Comparison of ENCODE assay signal across 1 cellular context in genomic region chr3:4994823-4995499, GRCh38.
A peak's percentile ranks its signal among the peaks of the same experiment; 100 is the strongest.
TF ChIP-seq lines count a peak whose summit lies in the region.

No MANE protein-coding gene starts in this region.

TF ChIP-seq in K562, 482 proteins besides CTCF, POLR2A, EP300 and RAD21 (continued from another document):
- TF ChIP-seq ID3 (CRISPR knock-in tag; IDR thresholded peaks at IDR 0.05) (no peak), ID3 (tag; IDR thresholded peaks at IDR 0.05) (peak; percentile 82), SIN3A (IDR thresholded peaks at IDR 0.05; ENCODE audit: borderline replicate concordance in 2 of 2, control insufficient read depth in 1 of 2, low read depth in 2 of 2, low read length in 2 of 2) (no peak), TRIM24 (IDR thresholded peaks at IDR 0.05) (peak in 1 of 2 experiments; percentile 87; a peak in 2 of 4 replicates), ZNF740 (CRISPR knock-in tag; IDR thresholded peaks at IDR 0.05) (no peak), ZNF740 (tag; IDR thresholded peaks at IDR 0.05) (peak in 1 of 2 experiments; percentile 85; a peak in 1 of 4 replicates), MLLT1 (IDR thresholded peaks at IDR 0.05) (peak in 1 of 2 experiments; percentile 18; a peak in 1 of 4 replicates), ZBTB8A (IDR thresholded peaks at IDR 0.05; ENCODE audit: partially characterized antibody) (no peak), POLR2B (IDR thresholded peaks at IDR 0.05; ENCODE audit: low read depth, partially characterized antibody) (peak; percentile 69), FOSL1 (tag; conservative IDR thresholded peaks at IDR 0.05) (peak; percentile 96), ZNF717 (CRISPR knock-in tag; IDR thresholded peaks at IDR 0.05) (peak; percentile 49; the same call in 1 of the 2 replicates), HMGN3 (IDR thresholded peaks at IDR 0.05; ENCODE audit: borderline replicate concordance, extremely low read depth, insufficient read length, low read depth, low read length) (peak; percentile 48), FOXP4 (CRISPR knock-in tag; IDR thresholded peaks at IDR 0.05; ENCODE audit: borderline replicate concordance) (0 out of 2 replicates have a peak, but pooled peaks have one; percentile 59), ARID3B (CRISPR knock-in tag; IDR thresholded peaks at IDR 0.05; ENCODE audit: borderline replicate concordance) (peak; percentile 63; the same call in 1 of the 2 replicates), CREB3L1 (IDR thresholded peaks at IDR 0.05; ENCODE audit: borderline replicate concordance, low read depth) (peak; percentile 68), SMARCE1 (IDR thresholded peaks at IDR 0.05) (peak; percentile 92), RCOR1 (IDR thresholded peaks at IDR 0.05; ENCODE audit: borderline replicate concordance in 1 of 2, low read depth in 2 of 2, low read length in 2 of 2) (0 out of 4 replicates have a peak, but pooled peaks of 1 of the 2 experiments have one; percentile 39), SMAD4 (CRISPR knock-in tag; conservative IDR thresholded peaks at IDR 0.05) (peak; percentile 96), TCF3 (CRISPR knock-in tag; IDR thresholded peaks at IDR 0.05) (peak; percentile 47), BRD4 (IDR thresholded peaks at IDR 0.05) (peak; percentile 50), TEAD4 (IDR thresholded peaks at IDR 0.05; ENCODE audit: low read length) (peak; percentile 58), TEAD4 (CRISPR knock-in tag; IDR thresholded peaks at IDR 0.05; ENCODE audit: borderline replicate concordance) (no peak), HMG20A (CRISPR knock-in tag; conservative IDR thresholded peaks at IDR 0.05) (no peak), NFIC (IDR thresholded peaks at IDR 0.05) (peak; percentile 32; the same call in 1 of the 2 replicates), ATF4 (CRISPR knock-in tag; IDR thresholded peaks at IDR 0.05) (peak; percentile 74; the same call in 1 of the 2 replicates), CBFA2T3 (IDR thresholded peaks at IDR 0.05) (peak; percentile 20; the same call in 1 of the 2 replicates), ZNF79 (CRISPR knock-in tag; IDR thresholded peaks at IDR 0.05; ENCODE audit: low read depth) (peak; percentile 65; the same call in 1 of the 2 replicates), SMARCB1 (IDR thresholded peaks at IDR 0.05; ENCODE audit: insufficient read length, low read depth) (no peak), BRF1 (IDR thresholded peaks at IDR 0.05; ENCODE audit: borderline replicate concordance, extremely low read depth, insufficient read length) (no peak), PBX2 (CRISPR knock-in tag; IDR thresholded peaks at IDR 0.05; ENCODE audit: low read depth) (no peak), PBX2 (tag; conservative IDR thresholded peaks at IDR 0.05; ENCODE audit: low read depth) (no peak; the same call in 1 of the 2 replicates), MCM3 (IDR thresholded peaks at IDR 0.05) (no peak), SIN3B (IDR thresholded peaks at IDR 0.05; ENCODE audit: low read depth) (no peak), THRB (CRISPR knock-in tag; conservative IDR thresholded peaks at IDR 0.05) (no peak; the same call in 1 of the 2 replicates), TRIM28 (IDR thresholded peaks at IDR 0.05) (no peak), HSF4 (CRISPR knock-in tag; IDR thresholded peaks at IDR 0.05; ENCODE audit: borderline replicate concordance) (peak; percentile 48; the same call in 1 of the 2 replicates), KLF16 (IDR thresholded peaks at IDR 0.05) (peak; percentile 95), NEUROD1 (IDR thresholded peaks at IDR 0.05; ENCODE audit: borderline replicate concordance, low read depth, low read length, partially characterized antibody) (peak; percentile 79), FOXO4 (CRISPR knock-in tag; IDR thresholded peaks at IDR 0.05) (0 out of 2 replicates have a peak, but pooled peaks have one; percentile 16), CLOCK (CRISPR knock-in tag; IDR thresholded peaks at IDR 0.05; ENCODE audit: borderline replicate concordance) (peak; percentile 74), SP1 (CRISPR knock-in tag; IDR thresholded peaks at IDR 0.05) (no peak; the same call in none of the 2 replicates)
